20 cellular contexts compared by ENCODE assay signal in genomic region chr2:48377646-48378045, GRCh38.
"Had no signal": no experiment of that assay in that cellular context is flagged by ENCODE, and none has a peak within 500 bp of the region (broad histone marks: within the 10 kb centered on the region; RNA-seq: fewer than 3 reads in every experiment).

No MANE protein-coding gene starts in this region.

- H3K4me3 ChIP-seq: ascending aorta, esophagus squamous epithelium, heart left ventricle, lower lobe of right lung, suprapubic skin, tibial nerve had no signal

- H3K9me3 ChIP-seq: ascending aorta, esophagus squamous epithelium, heart left ventricle, lower lobe of right lung, suprapubic skin, tibial nerve had no signal

- H3K4me1 ChIP-seq: ascending aorta, lower lobe of right lung, suprapubic skin, tibial nerve had no signal

- H3K4me1 Mint-ChIP-seq: central memory CD8-positive, alpha-beta T cell had no signal

- H3K27ac Mint-ChIP-seq: stimulated activated naive CD8-positive, alpha-beta T cell treated with anti-CD3 and anti-CD28 coated beads, Interleukin-15, Interleukin-2, amounts not matched to agents 100 ng/mL and 50 ng/mL, for 24 hours had no signal

- H3K9me3 Mint-ChIP-seq: central memory CD8-positive, alpha-beta T cell; stimulated activated naive CD8-positive, alpha-beta T cell treated with anti-CD3 and anti-CD28 coated beads, Interleukin-15, Interleukin-2, amounts not matched to agents 100 ng/mL and 50 ng/mL, for 24 hours had no signal

- H3K27me3 ChIP-seq: ascending aorta, brain microvascular endothelial cell, esophagus squamous epithelium, heart left ventricle, suprapubic skin, tibial nerve had no signal

- H3K4me3 Mint-ChIP-seq: central memory CD8-positive, alpha-beta T cell; naive thymus-derived CD4-positive, alpha-beta T cell; stimulated activated naive CD8-positive, alpha-beta T cell treated with anti-CD3 and anti-CD28 coated beads, Interleukin-15, Interleukin-2, amounts not matched to agents 100 ng/mL and 50 ng/mL, for 24 hours had no signal

- ATAC-seq: heart left ventricle; left lobe of liver; lower lobe of right lung; naive thymus-derived CD4-positive, alpha-beta T cell had no signal

- DNase-seq: activated CD4-positive, alpha-beta T cell treated with anti-CD3 and anti-CD28 coated beads for 1 hour; activated effector memory CD4-positive, alpha-beta T cell treated with anti-CD3 and anti-CD28 coated beads, Interleukin-2, amount 50 U/mL, for 16 hours; activated naive CD4-positive, alpha-beta T cell treated with anti-CD3 and anti-CD28 coated beads, Interleukin-2, amount 50 U/mL, for 16 hours; activated T-cell treated with anti-CD3 and anti-CD28 coated beads, Interleukin-2, amount 50 U/mL, for 48 hours; brain microvascular endothelial cell; effector memory CD4-positive, alpha-beta T cell; esophagus squamous epithelium; heart left ventricle; lower lobe of right lung; naive thymus-derived CD4-positive, alpha-beta T cell; stimulated activated CD4-positive, alpha-beta T cell treated with anti-CD3 and anti-CD28 coated beads, Interleukin-4, amount 100 ng/mL, for 24 hours; T-helper 1 cell; T-helper 9 cell had no signal

- H3K27ac ChIP-seq: ascending aorta, brain microvascular endothelial cell, esophagus squamous epithelium, heart left ventricle, lower lobe of right lung, suprapubic skin, tibial nerve had no signal

- FAIRE-seq: colon had no signal

- H3K27me3 Mint-ChIP-seq: central memory CD8-positive, alpha-beta T cell; naive thymus-derived CD4-positive, alpha-beta T cell; stimulated activated naive CD8-positive, alpha-beta T cell treated with anti-CD3 and anti-CD28 coated beads, Interleukin-15, Interleukin-2, amounts not matched to agents 100 ng/mL and 50 ng/mL, for 24 hours had no signal
